Comparison of ENCODE assay signal across 16 cellular contexts in genomic region chr13:31172535-31172934, GRCh38. TPM values are rescaled to one million over a fixed set of nuclear protein-coding genes. Genes with fewer than 3 reads are reported as not detected.
DNase-seq lines count a peak whose midpoint lies in the region; ATAC-seq and TF ChIP-seq lines count a peak whose summit lies in the region.
"Had no signal": no experiment of that assay in that cellular context is flagged by ENCODE, and none has a peak within 500 bp of the region (broad histone marks: within the 10 kb centered on the region; RNA-seq: fewer than 3 reads in every experiment).

No MANE protein-coding gene starts in this region.

- H3K36me3 ChIP-seq in RWPE2 (ENCODE audit: low read depth) (no peaks in the 10 kb centered on the region), colonic mucosa (no peaks in the 10 kb centered on the region)
- H3K36me3 ChIP-seq: stomach had no signal

- H3K9ac ChIP-seq in colonic mucosa (ENCODE audit: low read depth in 2 of 2, low read length in 2 of 2): no peak overlapping the region

- no peak for TF ChIP-seq CTCF in RWPE2 (IDR thresholded peaks at IDR 0.05; ENCODE audit: poor library complexity, severe bottlenecking)
- TF ChIP-seq CTCF in colonic mucosa (IDR thresholded peaks at IDR 0.05): no peak

- intact Hi-C loops in colonic mucosa (cut with DNase I): loop anchor here (10.0 kb wide), 1 partner anchor 118 kb away; no protein-coding TSS in a partner anchor

- peaks cover 18% of the 10 kb centered on the region for H3K4me1 ChIP-seq in RWPE2 (ENCODE audit: insufficient read depth, poor library complexity, severe bottlenecking)
- no peaks in the 10 kb centered on the region for H3K4me1 ChIP-seq in colonic mucosa
- H3K4me1 ChIP-seq: stomach had no signal

- H3K27me3 ChIP-seq in RWPE2 (ENCODE audit: insufficient read depth, poor library complexity, severe bottlenecking) (no peaks in the 10 kb centered on the region), colonic mucosa (no peaks in the 10 kb centered on the region)

- DNase-seq in GM04504 (ENCODE audit: low read depth): peak; percentile 61
- DNase-seq in RWPE2 (ENCODE audit: low spot score): no peak
- peak; percentile 79 for DNase-seq in fibroblast of gingiva (ENCODE audit: low read depth)
- peak; percentile 96 for DNase-seq in renal cortical epithelial cell (ENCODE audit: low read depth)
- DNase-seq in colonic mucosa: no peak
- DNase-seq in HPDE6-E6E7 (ENCODE audit: extremely low spot score): no peak
- DNase-seq: activated CD4-positive, alpha-beta T cell treated with anti-CD3 and anti-CD28 coated beads for 48 hours; activated naive CD4-positive, alpha-beta T cell; left colon; NCI-H2227 treated with DMSO at 0.1 percent for 48 hours; occipital lobe; stimulated activated CD4-positive, alpha-beta T cell treated with anti-CD3 and anti-CD28 coated beads, Interleukin-4, amount 100 ng/mL, for 1 hour; stomach had no signal

- H3K4me3 ChIP-seq in RWPE2 (ENCODE audit: severe bottlenecking): no peak overlapping the region
- no peak overlapping the region for H3K4me3 ChIP-seq in colonic mucosa
- H3K4me3 ChIP-seq: SK-N-MC, stomach had no signal

- H3K9me3 ChIP-seq in RWPE2 (ENCODE audit: severe bottlenecking): no peaks in the 10 kb centered on the region
- H3K9me3 ChIP-seq in colonic mucosa: no peaks in the 10 kb centered on the region
- H3K9me3 ChIP-seq: stomach had no signal

- ATAC-seq in RWPE2 (ENCODE audit: low read depth): peak; percentile 85
- ATAC-seq in HG02870 (IDR thresholded peaks at IDR 0.05; ENCODE audit: unreplicated experiment): no peak
- ATAC-seq in GM18517 (IDR thresholded peaks at IDR 0.05; ENCODE audit: unreplicated experiment): no peak
- ATAC-seq: left colon had no signal

- H3K27ac ChIP-seq in RWPE2 (ENCODE audit: poor library complexity, severe bottlenecking) (peak overlapping the region; percentile 81), colonic mucosa (no peak overlapping the region)
- H3K27ac ChIP-seq: SK-N-MC, stomach had no signal

RNA-seq across cellular contexts. Expression of gene HSPH1, which starts 10.8 kb away (rescaled TPM):
- total RNA-seq in renal cortical epithelial cell (50.0 and 102 TPM in 2 replicates), colonic mucosa (100 to 1,000 TPM in 1 of 2 donors, 10 to 100 TPM in 1; 57.3 to 162 TPM)

RNA-seq across cellular contexts. Expression of gene B3GLCT, which starts 27.2 kb away (rescaled TPM):
- total RNA-seq in renal cortical epithelial cell (8.5 and 9.9 TPM in 2 replicates), colonic mucosa (1 to 10 TPM; 2.8 to 3.1 TPM)

Comparison
In these comparisons a context has a peak if more than half of its experiments do, and no peak if none do; other contexts are left out.
1. DNase-seq: peak in GM04504 (single experiment), fibroblast of gingiva (single experiment) and renal cortical epithelial cell (single experiment); none in RWPE2 (single experiment), colonic mucosa (single experiment) and HPDE6-E6E7 (single experiment).